In the genomic region with DNA sequence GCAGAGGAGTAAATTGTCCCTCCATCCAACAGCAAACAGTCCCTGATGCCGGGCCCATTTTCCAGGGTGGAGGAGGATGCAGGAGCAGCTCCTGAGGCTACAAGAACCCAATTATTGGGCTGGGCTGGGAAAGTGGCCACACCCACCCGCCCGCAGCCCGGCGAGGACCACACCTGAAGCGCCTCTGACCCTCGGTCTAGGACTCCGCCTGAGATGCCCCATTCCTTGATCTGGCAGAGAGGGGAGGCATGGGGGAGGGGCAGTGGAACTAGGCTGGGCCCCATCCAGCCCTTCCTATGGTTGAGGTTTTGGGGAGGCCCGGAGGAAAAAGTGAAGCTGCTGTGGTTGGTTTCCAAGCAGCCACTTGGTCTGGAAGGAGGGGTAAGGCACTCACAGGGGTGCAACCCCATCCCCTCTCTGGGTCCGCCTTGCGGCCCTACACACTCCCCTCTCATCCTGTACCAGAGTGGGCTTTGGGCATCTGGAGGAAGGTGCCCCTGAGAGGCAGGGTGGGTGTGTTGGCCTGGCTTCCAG, we compare ENCODE assay signal across 16 cellular contexts. TPM values are rescaled to one million over a fixed set of nuclear protein-coding genes. Genes with fewer than 3 reads are reported as not detected.
DNase-seq lines count a peak whose midpoint lies in the region; ATAC-seq and TF ChIP-seq lines count a peak whose summit lies in the region.
"Had no signal": no experiment of that assay in that cellular context is flagged by ENCODE, and none has a peak within 500 bp of the region (broad histone marks: within the 10 kb centered on the region; RNA-seq: fewer than 3 reads in every experiment).

No MANE protein-coding gene starts in this region.

- peaks cover 0 to 1% (median 0%) of the 10 kb centered on the region in 11 donors for H3K9me3 Mint-ChIP-seq in naive thymus-derived CD4-positive, alpha-beta T cell
- H3K9me3 Mint-ChIP-seq: activated B cell treated with CpG ODN at 0.5 μM for 24 hours, neural crest cell had no signal

- ATAC-seq in heart right ventricle, result no peak
- no peak for ATAC-seq in naive thymus-derived CD4-positive, alpha-beta T cell
- ATAC-seq in HG02571 (IDR thresholded peaks at IDR 0.05; ENCODE audit: unreplicated experiment), result no peak
- ATAC-seq: heart left ventricle had no signal

- H3K4me1 ChIP-seq in heart right ventricle (peaks cover 10 to 43% (median 38%) of the 10 kb centered on the region in 9 donors), vagina (peaks cover 51% of the 10 kb centered on the region)
- H3K4me1 ChIP-seq in naive thymus-derived CD4-positive, alpha-beta T cell (ENCODE audit: control insufficient read depth in 2 of 2, insufficient read depth in 2 of 2, low read length in 2 of 2), result peaks cover 17 to 36% of the 10 kb centered on the region in 2 donors

- DNase-seq in heart right ventricle (no peak), cardiac septum (ENCODE audit: low spot score) (no peak), vagina (ENCODE audit: extremely low spot score in 2 of 2) (no peak), NCI-H82 treated with DMSO at 0.1 percent for 48 hours (lab: John Stamatoyannopoulos, UW; ENCODE audit: unreplicated experiment) (no peak)
- peak; percentile 33 to 50 for DNase-seq in activated CD4-positive, alpha-beta T cell treated with anti-CD3 and anti-CD28 coated beads, Interleukin-2, amount 50 U/mL, for 48 hours
- no peak for DNase-seq in naive thymus-derived CD4-positive, alpha-beta T cell
- DNase-seq in stimulated activated CD4-positive, alpha-beta T cell treated with anti-CD3 and anti-CD28 coated beads, Interleukin-12 subunit alpha, Interleukin-12 subunit beta, amount 100 ng/mL, for 4 hours, result no peak
- DNase-seq: DMS79, heart left ventricle, NCI-H2081, small intestine had no signal

- peaks cover 9 to 70% (median 47%) of the 10 kb centered on the region in 7 donors for H3K4me1 Mint-ChIP-seq in naive thymus-derived CD4-positive, alpha-beta T cell

- intact Hi-C loops in heart right ventricle (cut with DNase I), result no loop called here
- intact Hi-C loops in cardiac septum (cut with DNase I), result no loop called here
- intact Hi-C loops in naive thymus-derived CD4-positive, alpha-beta T cell (cut with micrococcal nuclease), result loop anchor here in 1 of 2 donors (10.0 kb wide), 2 partner anchors 388 to 448 kb away; a partner anchor contains a TSS
- intact Hi-C loops in vagina (cut with DNase I), result loop anchor here (5.0 kb wide), 1 partner anchor 41 kb away; no protein-coding TSS in a partner anchor

- peaks cover 0 to 7% (median 0%) of the 10 kb centered on the region in 9 donors for H3K36me3 ChIP-seq in heart right ventricle
- H3K36me3 ChIP-seq in naive thymus-derived CD4-positive, alpha-beta T cell (ENCODE audit: control insufficient read depth in 2 of 3, insufficient read depth in 3 of 3, low read length in 3 of 3), result no peaks in the 10 kb centered on the region
- H3K36me3 ChIP-seq in vagina, result no peaks in the 10 kb centered on the region

- H3K4me3 ChIP-seq in heart right ventricle (no peak overlapping the region), vagina (no peak overlapping the region)
- H3K4me3 ChIP-seq in naive thymus-derived CD4-positive, alpha-beta T cell (ENCODE audit: low read length), result no peak overlapping the region
- H3K4me3 ChIP-seq: heart left ventricle, SK-N-MC had no signal

- WGBS in heart right ventricle, 2 donors, result 85 to 90% methylated on average over 11 of the region's 11 CpGs

- POLR2A ChIA-PET in naive thymus-derived CD4-positive, alpha-beta T cell (lab: Charles Lee), result interaction anchor here (0.8 to 10.0 kb wide), 7 partner anchors 8 to 34 kb away, joined by 3 to 142 read pairs (median 18); a partner anchor contains a TSS

- H3K9me3 ChIP-seq in heart right ventricle, result no peaks in the 10 kb centered on the region
- H3K9me3 ChIP-seq in naive thymus-derived CD4-positive, alpha-beta T cell (ENCODE audit: control insufficient read depth in 2 of 3, low read length in 3 of 3), result no peaks in the 10 kb centered on the region
- no peaks in the 10 kb centered on the region for H3K9me3 ChIP-seq in vagina
- H3K9me3 ChIP-seq: heart left ventricle had no signal

- no peak for TF ChIP-seq POLR2A in vagina (IDR thresholded peaks at IDR 0.05)

- H3K27ac Mint-ChIP-seq in naive thymus-derived CD4-positive, alpha-beta T cell, result peak overlapping the region; percentile 59 to 100 (median 93)

- H3K36me3 Mint-ChIP-seq in naive thymus-derived CD4-positive, alpha-beta T cell, result peaks cover 0 to 7% (median 0%) of the 10 kb centered on the region in 5 donors

- H3K27ac ChIP-seq in heart right ventricle, result peak overlapping the region in 7 of 10 donors; percentile 13 to 99 (median 95)
- H3K27ac ChIP-seq in naive thymus-derived CD4-positive, alpha-beta T cell (ENCODE audit: low read depth, low read length), result peak overlapping the region; percentile 45
- peak overlapping the region; percentile 98 for H3K27ac ChIP-seq in vagina
- H3K27ac ChIP-seq: KMS-11, SK-N-MC had no signal

- no peak for TF ChIP-seq CTCF in heart right ventricle (IDR thresholded peaks at IDR 0.05)
- no peak for TF ChIP-seq CTCF in vagina (IDR thresholded peaks at IDR 0.05)

- H3K4me3 Mint-ChIP-seq in naive thymus-derived CD4-positive, alpha-beta T cell, result peak overlapping the region in 8 of 10 donors; percentile 3 to 75 (median 68)

- H3K27me3 Mint-ChIP-seq in naive thymus-derived CD4-positive, alpha-beta T cell, result no peaks in the 10 kb centered on the region
- H3K27me3 Mint-ChIP-seq: activated B cell treated with CpG ODN at 0.5 μM for 24 hours had no signal

- H3K27me3 ChIP-seq in heart right ventricle (no peaks in the 10 kb centered on the region), vagina (no peaks in the 10 kb centered on the region)
- H3K27me3 ChIP-seq in naive thymus-derived CD4-positive, alpha-beta T cell (ENCODE audit: control insufficient read depth in 2 of 2, insufficient read depth in 2 of 2, low read length in 2 of 2), result no peaks in the 10 kb centered on the region
- H3K27me3 ChIP-seq: heart left ventricle had no signal

- CTCF ChIA-PET in naive thymus-derived CD4-positive, alpha-beta T cell (lab: Charles Lee), result no interaction called here

RNA-seq across cellular contexts. Expression of a gene that starts 2.4 kb away (rescaled TPM):
- total RNA-seq in heart right ventricle (1,000 to 10,000 TPM in 2 of 10 donors, 100 to 1,000 TPM in 8; 651 to 1,550 (median 786) TPM), cardiac septum (1,015 TPM), vagina (1,638 TPM)
- 1,000 to 10,000 TPM; 1,777 to 4,200 TPM for polyA plus RNA-seq in heart right ventricle
- total RNA-seq in naive thymus-derived CD4-positive, alpha-beta T cell, result 100 to 1,000 TPM in 2 of 5 experiments, 10 to 100 TPM in 3; 23.6 to 969 (median 54.4) TPM
- 10 to 100 TPM; 22.9 to 30.5 TPM for polyA plus RNA-seq in naive thymus-derived CD4-positive, alpha-beta T cell

RNA-seq across cellular contexts. Expression of a gene that starts 13.2 kb away (rescaled TPM):
- total RNA-seq in heart right ventricle (10 to 100 TPM; 10.8 to 16.8 (median 12.7) TPM), cardiac septum (15.2 TPM), vagina (28.2 TPM)
- 10 to 100 TPM; 19.6 to 35.3 TPM for polyA plus RNA-seq in heart right ventricle
- total RNA-seq in naive thymus-derived CD4-positive, alpha-beta T cell, result 10 to 100 TPM; 32.8 to 52.5 (median 45.3) TPM
- 10 to 100 TPM; 42.7 to 48.6 TPM for polyA plus RNA-seq in naive thymus-derived CD4-positive, alpha-beta T cell

RNA-seq across cellular contexts. Expression of a gene that starts 14.5 kb away (rescaled TPM):
- total RNA-seq in heart right ventricle (10 to 100 TPM; 16.6 to 29.9 (median 21.2) TPM), cardiac septum (24.1 TPM), vagina (6.4 TPM)
- polyA plus RNA-seq in heart right ventricle, result 10 to 100 TPM in 1 of 2 donors, 1 to 10 TPM in 1; 5.3 to 26.9 TPM
- 10 to 100 TPM in 1 of 5 experiments, 1 to 10 TPM in 4; 3.9 to 27.4 (median 7.5) TPM for total RNA-seq in naive thymus-derived CD4-positive, alpha-beta T cell
- polyA plus RNA-seq in naive thymus-derived CD4-positive, alpha-beta T cell, result 1 to 10 TPM; 1.9 to 3.6 TPM

RNA-seq across cellular contexts. Expression of a gene that starts 23.9 kb away (rescaled TPM):
- total RNA-seq in heart right ventricle (100 to 1,000 TPM in 1 of 10 donors, 10 to 100 TPM in 9; 63.2 to 115 (median 82.4) TPM), cardiac septum (115 TPM), vagina (108 TPM)
- 10 to 100 TPM; 34.7 to 94.1 TPM for polyA plus RNA-seq in heart right ventricle
- total RNA-seq in naive thymus-derived CD4-positive, alpha-beta T cell, result 10 to 100 TPM; 15.0 to 43.0 (median 25.7) TPM
- 10 to 100 TPM in 1 of 2 donors, 1 to 10 TPM in 1; 6.7 to 15.4 TPM for polyA plus RNA-seq in naive thymus-derived CD4-positive, alpha-beta T cell

RNA-seq across cellular contexts. Expression of a gene that starts 33.5 kb away (rescaled TPM):
- total RNA-seq in heart right ventricle (1 to 10 TPM in 8 of 10 donors, under 1 TPM in 2; 0.50 to 9.3 (median 2.7) TPM), cardiac septum (2.3 TPM), vagina (34.1 TPM)
- 1 to 10 TPM; 1.4 to 1.5 TPM for polyA plus RNA-seq in heart right ventricle
- 100 to 1,000 TPM in 2 of 5 experiments, 10 to 100 TPM in 3; 66.4 to 157 (median 89.2) TPM for total RNA-seq in naive thymus-derived CD4-positive, alpha-beta T cell
- 10 to 100 TPM; 12.9 to 23.0 TPM for polyA plus RNA-seq in naive thymus-derived CD4-positive, alpha-beta T cell

Comparison
In these comparisons a context has a peak if more than half of its experiments do, and no peak if none do; other contexts are left out.
1. DNase-seq: peak in activated CD4-positive, alpha-beta T cell treated with anti-CD3 and anti-CD28 coated beads, Interleukin-2, amount 50 U/mL, for 48 hours (2 of 2); none in heart right ventricle (0 of 2), cardiac septum (single experiment), naive thymus-derived CD4-positive, alpha-beta T cell (0 of 9), vagina (0 of 2), NCI-H82 treated with DMSO at 0.1 percent for 48 hours (single experiment) and stimulated activated CD4-positive, alpha-beta T cell treated with anti-CD3 and anti-CD28 coated beads, Interleukin-12 subunit alpha, Interleukin-12 subunit beta, amount 100 ng/mL, for 4 hours (single experiment).
2. H3K27ac ChIP-seq: peak in every context shown above with its lines; median percentile 98 in vagina; 95 in heart right ventricle; 45 in naive thymus-derived CD4-positive, alpha-beta T cell.